In the genomic region with DNA sequence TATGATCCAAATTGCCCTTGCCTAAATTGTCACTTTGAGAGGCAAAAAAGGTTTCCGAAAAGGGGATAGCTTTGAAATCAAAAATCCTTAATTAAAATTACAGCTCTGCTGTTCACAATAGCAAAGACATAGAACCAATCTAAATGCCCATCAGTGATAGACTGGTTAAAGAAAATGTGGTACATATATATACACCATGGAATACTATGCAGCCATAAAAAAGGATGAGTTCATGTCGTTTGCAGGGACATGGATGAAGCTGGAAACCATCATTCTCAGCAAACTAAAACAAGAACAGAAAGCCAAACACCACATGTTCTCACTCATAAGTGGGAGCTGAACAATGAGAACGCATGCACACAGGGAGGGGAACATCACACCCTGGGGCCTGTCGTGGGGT, we compare ENCODE assay signal across 3 cellular contexts. TPM values are rescaled to one million over a fixed set of nuclear protein-coding genes. Genes with fewer than 3 reads are reported as not detected.
"Had no signal": no experiment of that assay in that cellular context is flagged by ENCODE, and none has a peak within 500 bp of the region (broad histone marks: within the 10 kb centered on the region; RNA-seq: fewer than 3 reads in every experiment).

No MANE protein-coding gene starts in this region.

RNA-seq across cellular contexts. Expression of a gene that starts 1.9 kb away (rescaled TPM):
- total RNA-seq: mononuclear cell, myocyte had no signal
- polyA plus RNA-seq: immature natural killer cell had no signal
